23 cellular contexts compared by ENCODE assay signal in genomic region chr4:77178560-77178959, GRCh38.
"Had no signal": no experiment of that assay in that cellular context is flagged by ENCODE, and none has a peak within 500 bp of the region (broad histone marks: within the 10 kb centered on the region; RNA-seq: fewer than 3 reads in every experiment).

No MANE protein-coding gene starts in this region.

- H3K4me1 Mint-ChIP-seq: activated CD4-positive, alpha-beta T cell treated with anti-CD3 and anti-CD28 coated beads, Interleukin-2, amount 10 ng/mL, durations not matched to agents 24 days and 14 days; activated CD8-positive, alpha-beta memory T cell treated with anti-CD3 and anti-CD28 coated beads, Interleukin-2, amount 10 ng/mL, durations not matched to agents 7 days and 5 days; activated naive CD4-positive, alpha-beta T cell treated with anti-CD3 and anti-CD28 coated beads, Interleukin-2, amount 50 U/mL, for 24 hours; naive thymus-derived CD8-positive, alpha-beta T cell had no signal

- H3K36me3 Mint-ChIP-seq: activated CD8-positive, alpha-beta memory T cell treated with anti-CD3 and anti-CD28 coated beads, Interleukin-2, amount 10 ng/mL, durations not matched to agents 7 days and 5 days; activated naive CD4-positive, alpha-beta T cell treated with anti-CD3 and anti-CD28 coated beads, Interleukin-2, amount 50 U/mL, for 24 hours; naive thymus-derived CD8-positive, alpha-beta T cell; stimulated activated naive B cell treated with anti-CD40 and anti-IgM and Interleukin-4, amounts not matched to agents 10 μg/mL and 1 μg/mL and 100 μg/mL, for 72 hours had no signal

- H3K27me3 Mint-ChIP-seq: activated naive CD4-positive, alpha-beta T cell treated with anti-CD3 and anti-CD28 coated beads, Interleukin-2, amount 50 U/mL, for 24 hours; stimulated activated naive B cell treated with anti-CD40 and anti-IgM and Interleukin-4, amounts not matched to agents 10 μg/mL and 1 μg/mL and 100 μg/mL, for 72 hours had no signal

- H3K27ac Mint-ChIP-seq: activated CD4-positive, alpha-beta T cell treated with anti-CD3 and anti-CD28 coated beads, Interleukin-2, amount 10 ng/mL, durations not matched to agents 24 days and 14 days; activated CD8-positive, alpha-beta memory T cell treated with anti-CD3 and anti-CD28 coated beads, Interleukin-2, amount 10 ng/mL, durations not matched to agents 7 days and 5 days; activated CD8-positive, alpha-beta T cell treated with anti-CD3 and anti-CD28 coated beads for 36 hours; activated naive CD4-positive, alpha-beta T cell treated with anti-CD3 and anti-CD28 coated beads, Interleukin-2, amount 50 U/mL, for 24 hours; stimulated activated naive B cell treated with anti-CD40 and anti-IgM and Interleukin-4, amounts not matched to agents 10 μg/mL and 1 μg/mL and 100 μg/mL, for 72 hours; T-helper 1 cell treated with Interleukin-12 subunit alpha and Interleukin-12 subunit beta and Interleukin-4 antibody, amounts not matched to agents 30 μg/mL and 1 μg/mL, for 36 hours had no signal

- H3K4me3 Mint-ChIP-seq: activated CD4-positive, alpha-beta T cell treated with anti-CD3 and anti-CD28 coated beads, Interleukin-2, amount 10 ng/mL, durations not matched to agents 24 days and 14 days; activated CD8-positive, alpha-beta memory T cell treated with anti-CD3 and anti-CD28 coated beads, Interleukin-2, amount 10 ng/mL, durations not matched to agents 7 days and 5 days; activated CD8-positive, alpha-beta T cell treated with anti-CD3 and anti-CD28 coated beads for 36 hours; activated naive CD4-positive, alpha-beta T cell treated with anti-CD3 and anti-CD28 coated beads, Interleukin-2, amount 50 U/mL, for 24 hours; naive thymus-derived CD8-positive, alpha-beta T cell; stimulated activated naive B cell treated with anti-CD40 and anti-IgM and Interleukin-4, amounts not matched to agents 10 μg/mL and 1 μg/mL and 100 μg/mL, for 72 hours; T-helper 1 cell treated with Interleukin-12 subunit alpha and Interleukin-12 subunit beta and Interleukin-4 antibody, amounts not matched to agents 30 μg/mL and 1 μg/mL, for 36 hours had no signal

- DNase-seq: activated CD4-positive, alpha-beta T cell treated with anti-CD3 and anti-CD28 coated beads, Interleukin-2, amount 10 ng/mL, durations not matched to agents 24 days and 14 days; activated CD4-positive, CD25-positive, alpha-beta regulatory T cell; activated CD8-positive, alpha-beta memory T cell treated with anti-CD3 and anti-CD28 coated beads, Interleukin-2, amount 10 ng/mL, durations not matched to agents 7 days and 5 days; activated CD8-positive, alpha-beta T cell treated with anti-CD3 and anti-CD28 coated beads for 36 hours; activated gamma-delta T cell; activated T-cell treated with anti-CD3 and anti-CD28 coated beads for 4 hours; anterior cingulate cortex; brain microvascular endothelial cell; caudate nucleus; effector memory CD4-positive, alpha-beta T cell; foreskin melanocyte; hippocampal formation; kidney glomerular epithelial cell; left lung; naive thymus-derived CD8-positive, alpha-beta T cell; pancreas; right cardiac atrium; stimulated activated naive B cell treated with anti-CD40 and anti-IgM and Interleukin-4, amounts not matched to agents 10 μg/mL and 1 μg/mL and 100 μg/mL, for 72 hours; T1000; transverse colon had no signal

- H3K9me3 Mint-ChIP-seq: activated CD4-positive, alpha-beta T cell treated with anti-CD3 and anti-CD28 coated beads, Interleukin-2, amount 10 ng/mL, durations not matched to agents 24 days and 14 days; activated CD8-positive, alpha-beta T cell treated with anti-CD3 and anti-CD28 coated beads for 36 hours; activated naive CD4-positive, alpha-beta T cell treated with anti-CD3 and anti-CD28 coated beads, Interleukin-2, amount 50 U/mL, for 24 hours; naive thymus-derived CD8-positive, alpha-beta T cell; stimulated activated naive B cell treated with anti-CD40 and anti-IgM and Interleukin-4, amounts not matched to agents 10 μg/mL and 1 μg/mL and 100 μg/mL, for 72 hours; T-helper 1 cell treated with Interleukin-12 subunit alpha and Interleukin-12 subunit beta and Interleukin-4 antibody, amounts not matched to agents 30 μg/mL and 1 μg/mL, for 36 hours had no signal

- ATAC-seq: activated CD8-positive, alpha-beta memory T cell treated with anti-CD3 and anti-CD28 coated beads, Interleukin-2, amount 10 ng/mL, durations not matched to agents 7 days and 5 days; activated CD8-positive, alpha-beta T cell treated with anti-CD3 and anti-CD28 coated beads for 36 hours; esophagus mucosa; left lung; naive thymus-derived CD8-positive, alpha-beta T cell; pancreas; right cardiac atrium; stimulated activated naive B cell treated with anti-CD40 and anti-IgM and Interleukin-4, amounts not matched to agents 10 μg/mL and 1 μg/mL and 100 μg/mL, for 72 hours had no signal
